9 cellular contexts compared by ENCODE assay signal in genomic region chr21:37803076-37803475, GRCh38.
"Had no signal": no experiment of that assay in that cellular context is flagged by ENCODE, and none has a peak within 500 bp of the region (broad histone marks: within the 10 kb centered on the region; RNA-seq: fewer than 3 reads in every experiment).

No MANE protein-coding gene starts in this region.

- H3K27ac ChIP-seq: GM23248 had no signal

- H3K4me1 ChIP-seq: HAP-1 had no signal

- ATAC-seq: HCT116, K562 had no signal

- H3K4me3 ChIP-seq: GM23248, HAP-1, K562 had no signal

- H3K36me3 ChIP-seq: HAP-1 had no signal

- H3K9me3 ChIP-seq: HAP-1 had no signal

- H3K4me3 Mint-ChIP-seq: HFFc6 had no signal

- DNase-seq: GM23248, GOT3, H7, HFFc6, IMR-90, KG1 had no signal

- H3K27ac Mint-ChIP-seq: HFFc6 had no signal
